ENCODE assay signal across 8 cellular contexts in the genomic region with DNA sequence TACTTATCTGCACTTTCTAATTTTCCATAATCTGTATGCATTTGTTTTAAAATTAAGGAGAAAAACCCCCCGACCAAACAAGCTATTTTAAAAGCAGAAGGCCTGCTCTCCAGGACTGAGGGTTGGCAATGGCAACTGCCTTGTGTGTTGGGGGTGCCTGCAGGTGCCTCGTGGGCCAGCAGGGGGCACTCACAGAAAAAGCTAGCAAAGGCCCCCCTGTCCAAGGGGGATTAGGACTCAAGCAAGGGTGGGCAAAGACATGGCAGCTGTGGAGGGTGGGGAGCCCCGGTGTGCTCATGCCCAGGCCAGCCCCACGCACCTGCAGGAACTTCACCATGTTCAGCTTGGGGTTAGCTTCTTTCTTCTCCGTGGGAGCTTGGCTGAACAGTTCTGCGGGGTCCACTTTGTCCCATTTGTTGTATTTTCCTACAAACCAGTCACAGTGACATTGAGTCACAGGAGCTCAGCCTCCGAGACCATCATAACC. TPM values are rescaled to one million over a fixed set of nuclear protein-coding genes. Genes with fewer than 3 reads are reported as not detected.
A peak's percentile ranks its signal among the peaks of the same experiment; 100 is the strongest.
DNase-seq lines count a peak whose midpoint lies in the region; ATAC-seq and TF ChIP-seq lines count a peak whose summit lies in the region.

No MANE protein-coding gene starts in this region.

- no peaks in the 10 kb centered on the region for H3K4me1 ChIP-seq in thoracic aorta (ENCODE audit: control insufficient read depth in 1 of 2, low read depth in 2 of 2)

- H3K36me3 ChIP-seq in WERI-Rb-1 (peaks cover 65% of the 10 kb centered on the region), thoracic aorta (peaks cover 41% of the 10 kb centered on the region)

- DNase-seq in AML-193 (lab: John Stamatoyannopoulos, UW) (peak; percentile 26 to 41), HCEC 1CT (peak; percentile 10), WERI-Rb-1 (peak; percentile 51), cardiac fibroblast (ENCODE audit: low read depth in 2 of 2) (peak; percentile 46), lung microvascular endothelial cell (ENCODE audit: low read depth in 2 of 2) (peak; percentile 46 to 60), thoracic aorta (ENCODE audit: low spot score) (no peak), NCI-H2029 (lab: John Stamatoyannopoulos, UW) (no peak), RKO (ENCODE audit: low spot score) (no peak)

- H3K9me3 ChIP-seq in WERI-Rb-1 (ENCODE audit: severe bottlenecking) (no peaks in the 10 kb centered on the region), thoracic aorta (no peaks in the 10 kb centered on the region)

- no peak for ATAC-seq in thoracic aorta (ENCODE audit: insufficient number of reproducible peaks, low FRiP score, low read depth)

- H3K27me3 ChIP-seq in WERI-Rb-1 (ENCODE audit: insufficient read depth, low read depth, severe bottlenecking) (no peaks in the 10 kb centered on the region), thoracic aorta (replicated peaks; ENCODE audit: insufficient read depth) (no peaks in the 10 kb centered on the region)

- peak; percentile 86 for TF ChIP-seq CTCF in WERI-Rb-1 (IDR thresholded peaks at IDR 0.05; ENCODE audit: low read depth, low read length)
- TF ChIP-seq CTCF in cardiac fibroblast (IDR thresholded peaks at IDR 0.05; ENCODE audit: low read depth, low read length) = peak; percentile 93
- peak; percentile 67 for TF ChIP-seq CTCF in thoracic aorta (IDR thresholded peaks at IDR 0.05)

- no peak overlapping the region for H3K4me3 ChIP-seq in WERI-Rb-1 (ENCODE audit: low read depth, low read length)
- no peak overlapping the region for H3K4me3 ChIP-seq in cardiac fibroblast (replicated peaks in 1 of 2; ENCODE audit: low read depth in 2 of 2, low read length in 2 of 2)
- H3K4me3 ChIP-seq in thoracic aorta = no peak overlapping the region

- H3K27ac ChIP-seq in WERI-Rb-1 (no peak overlapping the region), thoracic aorta (no peak overlapping the region)

RNA-seq across cellular contexts. Expression of a gene that starts 10.3 kb away (rescaled TPM):
- total RNA-seq in lung microvascular endothelial cell = 12.0 and 17.3 TPM in 2 replicates
- 10 to 100 TPM; 26.0 to 40.4 TPM for total RNA-seq in thoracic aorta

RNA-seq across cellular contexts. Expression of a gene that starts 19.7 kb away (rescaled TPM):
- total RNA-seq in lung microvascular endothelial cell (97.6 and 116 TPM in 2 replicates), thoracic aorta (10 to 100 TPM; 37.0 to 45.9 TPM)

Comparison
In these comparisons a context has a peak if more than half of its experiments do, and no peak if none do; other contexts are left out.
1. DNase-seq: peak in AML-193 (2 of 2), HCEC 1CT (single experiment), WERI-Rb-1 (single experiment), cardiac fibroblast (2 of 2) and lung microvascular endothelial cell (2 of 2); none in thoracic aorta (single experiment), NCI-H2029 (single experiment) and RKO (single experiment).
2. Peak in every context shown above with its lines, with median percentiles within 50 percentile points of each other: CTCF ChIP-seq.